Comparison of ENCODE assay signal across 11 cellular contexts in genomic region chr3:152330565-152330964, GRCh38.
DNase-seq lines count a peak whose midpoint lies in the region; ATAC-seq and TF ChIP-seq lines count a peak whose summit lies in the region.
"Had no signal": no experiment of that assay in that cellular context is flagged by ENCODE, and none has a peak within 500 bp of the region (broad histone marks: within the 10 kb centered on the region; RNA-seq: fewer than 3 reads in every experiment).

No MANE protein-coding gene starts in this region.

- 0 out of 2 replicates have a peak overlapping the region, but pooled peaks have one; percentile 1 for H3K4me2 ChIP-seq in DOHH2 (ENCODE audit: low read length)
- H3K4me2 ChIP-seq in smooth muscle cell, result peak overlapping the region; percentile 44

- H3F3A ChIP-seq in DOHH2 (ENCODE audit: control insufficient read depth, insufficient read depth), result peaks cover 7% of the 10 kb centered on the region
- peaks cover 9% of the 10 kb centered on the region for H3F3A ChIP-seq in smooth muscle cell (ENCODE audit: low read depth)

- peak overlapping the region; percentile 50 for H3K27ac Mint-ChIP-seq in activated B cell treated with CpG ODN at 0.5 μM for 24 hours

- ATAC-seq in activated B cell treated with CpG ODN at 0.5 μM for 24 hours (ENCODE audit: low read depth), result no peak
- ATAC-seq in gastroesophageal sphincter, result no peak
- no peak for ATAC-seq in aorta (ENCODE audit: low FRiP score)
- ATAC-seq in GM18868 (IDR thresholded peaks at IDR 0.05; ENCODE audit: unreplicated experiment), result no peak
- no peak for ATAC-seq in HG03280 (IDR thresholded peaks at IDR 0.05; ENCODE audit: unreplicated experiment)

- H3K9ac ChIP-seq in smooth muscle cell (ENCODE audit: low read depth), result peak overlapping the region; percentile 25

- TF ChIP-seq CTCF in DOHH2 (IDR thresholded peaks at IDR 0.05; ENCODE audit: low read depth, low read length, poor library complexity, severe bottlenecking), result no peak
- no peak for TF ChIP-seq CTCF in activated B cell treated with CpG ODN at 0.5 μM for 24 hours (IDR thresholded peaks at IDR 0.05)
- no peak for TF ChIP-seq CTCF in gastroesophageal sphincter (IDR thresholded peaks at IDR 0.05)
- no peak for TF ChIP-seq CTCF in smooth muscle cell (IDR thresholded peaks at IDR 0.05; ENCODE audit: borderline replicate concordance, insufficient read depth, poor library complexity, severe bottlenecking)

- intact Hi-C loops in activated B cell treated with CpG ODN at 0.5 μM for 24 hours (cut with micrococcal nuclease), result no loop called here
- intact Hi-C loops in aorta (cut with DNase I), result loop anchor here (5.0 to 10.0 kb wide), 3 partner anchors 54 to 133 kb away; no protein-coding TSS in a partner anchor

- no peak overlapping the region for H3K4me3 ChIP-seq in DOHH2 (ENCODE audit: low read length)
- H3K4me3 ChIP-seq in gastroesophageal sphincter, result no peak overlapping the region
- H3K4me3 ChIP-seq in smooth muscle cell, result no peak overlapping the region
- H3K4me3 ChIP-seq in aorta (ENCODE audit: low read length in 2 of 2), result no peak overlapping the region

- peaks cover 80% of the 10 kb centered on the region for H3K4me1 ChIP-seq in DOHH2 (ENCODE audit: control insufficient read depth, low read length)
- H3K4me1 ChIP-seq in gastroesophageal sphincter, result peaks cover 30 to 89% (median 31%) of the 10 kb centered on the region in 3 donors
- peaks cover 11% of the 10 kb centered on the region for H3K4me1 ChIP-seq in smooth muscle cell (ENCODE audit: low read depth)
- peaks cover 0 to 2% of the 10 kb centered on the region in 2 donors for H3K4me1 ChIP-seq in aorta (ENCODE audit: control insufficient read depth in 1 of 2, insufficient read depth in 2 of 2, low read length in 2 of 2)

- H3K79me2 ChIP-seq in DOHH2 (ENCODE audit: control insufficient read depth, low read length) (peaks cover 98% of the 10 kb centered on the region), smooth muscle cell (ENCODE audit: low read depth) (peaks cover 86% of the 10 kb centered on the region)

- TF ChIP-seq POLR2A in gastroesophageal sphincter (IDR thresholded peaks at IDR 0.05), result no peak

- peaks cover 52% of the 10 kb centered on the region for H3K36me3 Mint-ChIP-seq in activated B cell treated with CpG ODN at 0.5 μM for 24 hours (ENCODE audit: low read depth)

- no peak for TF ChIP-seq EP300 in gastroesophageal sphincter (IDR thresholded peaks at IDR 0.05)

- H3K9me2 ChIP-seq in DOHH2 (replicated peaks; ENCODE audit: control insufficient read depth, low read length), result no peaks in the 10 kb centered on the region

- H3K4me1 Mint-ChIP-seq in activated B cell treated with CpG ODN at 0.5 μM for 24 hours, result peaks cover 73% of the 10 kb centered on the region

- POLR2A ChIA-PET in activated B cell treated with CpG ODN at 0.5 μM for 24 hours (lab: Charles Lee), result no interaction called here

- no peaks in the 10 kb centered on the region for H3K9me3 Mint-ChIP-seq in activated B cell treated with CpG ODN at 0.5 μM for 24 hours

- peaks cover 9% of the 10 kb centered on the region; the same call in 1 of the 2 replicates for H4K20me1 ChIP-seq in DOHH2 (ENCODE audit: control insufficient read depth, insufficient read depth, low read depth, low read length)
- H4K20me1 ChIP-seq in smooth muscle cell (ENCODE audit: low read depth), result peaks cover 49% of the 10 kb centered on the region

- WGBS in gastroesophageal sphincter (ENCODE audit: low coverage in 1 of 2), 2 donors, result 42 to 80% methylated on average over 1 of the region's 1 CpG
- WGBS in smooth muscle cell (ENCODE audit: low lambda C conversion rate), result 11% methylated on average over 1 of the region's 1 CpG
- WGBS in aorta, 2 donors, result 14 to 17% methylated on average over 1 of the region's 1 CpG

- H3K27ac ChIP-seq in DOHH2 (ENCODE audit: low read depth, low read length), result no peak overlapping the region
- H3K27ac ChIP-seq in gastroesophageal sphincter, result peak overlapping the region; percentile 65 to 82 (median 74)
- H3K27ac ChIP-seq in smooth muscle cell (ENCODE audit: low read depth), result peak overlapping the region; percentile 68
- peak overlapping the region in 1 of 2 donors; percentile 95 for H3K27ac ChIP-seq in aorta (ENCODE audit: low read depth in 1 of 2, low read length in 2 of 2)
- H3K27ac ChIP-seq: HL-60 had no signal

- H3K27me3 Mint-ChIP-seq in activated B cell treated with CpG ODN at 0.5 μM for 24 hours, result no peaks in the 10 kb centered on the region

- no peak for DNase-seq in activated B cell treated with CpG ODN at 0.5 μM for 24 hours
- no peak for DNase-seq in smooth muscle cell (lab: John Stamatoyannopoulos, UW; ENCODE audit: unreplicated experiment)
- no peak for DNase-seq in NCI-H345 (lab: John Stamatoyannopoulos, UW)
- no peak for DNase-seq in aorta
- DNase-seq: NCI-H748 treated with DMSO at 0.1 percent for 48 hours had no signal

- no peak overlapping the region for H2AFZ ChIP-seq in smooth muscle cell (ENCODE audit: low read depth)

- no peak overlapping the region for H3K4me3 Mint-ChIP-seq in activated B cell treated with CpG ODN at 0.5 μM for 24 hours
- H3K4me3 Mint-ChIP-seq: T-helper 1 cell treated with Interleukin-12 subunit alpha and Interleukin-12 subunit beta and Interleukin-4 antibody, amounts not matched to agents 30 μg/mL and 1 μg/mL, for 36 hours had no signal

- H3K36me3 ChIP-seq in DOHH2 (ENCODE audit: control insufficient read depth, low read length) (peaks cover 71% of the 10 kb centered on the region), gastroesophageal sphincter (peaks cover 0 to 6% of the 10 kb centered on the region in 2 donors), smooth muscle cell (ENCODE audit: low read depth) (no peaks in the 10 kb centered on the region), aorta (ENCODE audit: control insufficient read depth in 1 of 2, insufficient read depth in 2 of 2, low read length in 1 of 2) (peaks cover 0 to 3% of the 10 kb centered on the region in 2 donors)

- H3K27me3 ChIP-seq in DOHH2 (ENCODE audit: control insufficient read depth, low read length) (no peaks in the 10 kb centered on the region), gastroesophageal sphincter (no peaks in the 10 kb centered on the region), smooth muscle cell (ENCODE audit: low read depth) (no peaks in the 10 kb centered on the region), aorta (ENCODE audit: control insufficient read depth in 1 of 2, insufficient read depth in 2 of 2, low read length in 1 of 2) (no peaks in the 10 kb centered on the region)

- CTCF ChIA-PET in activated B cell treated with CpG ODN at 0.5 μM for 24 hours (lab: Charles Lee), result no interaction called here

- H3K9me3 ChIP-seq in DOHH2 (ENCODE audit: control insufficient read depth, insufficient read depth, low read length) (no peaks in the 10 kb centered on the region), gastroesophageal sphincter (no peaks in the 10 kb centered on the region), smooth muscle cell (replicated peaks; ENCODE audit: low read depth) (no peaks in the 10 kb centered on the region), aorta (ENCODE audit: control insufficient read depth, low read length) (no peaks in the 10 kb centered on the region)
